14 cellular contexts compared by ENCODE assay signal in the genomic region with DNA sequence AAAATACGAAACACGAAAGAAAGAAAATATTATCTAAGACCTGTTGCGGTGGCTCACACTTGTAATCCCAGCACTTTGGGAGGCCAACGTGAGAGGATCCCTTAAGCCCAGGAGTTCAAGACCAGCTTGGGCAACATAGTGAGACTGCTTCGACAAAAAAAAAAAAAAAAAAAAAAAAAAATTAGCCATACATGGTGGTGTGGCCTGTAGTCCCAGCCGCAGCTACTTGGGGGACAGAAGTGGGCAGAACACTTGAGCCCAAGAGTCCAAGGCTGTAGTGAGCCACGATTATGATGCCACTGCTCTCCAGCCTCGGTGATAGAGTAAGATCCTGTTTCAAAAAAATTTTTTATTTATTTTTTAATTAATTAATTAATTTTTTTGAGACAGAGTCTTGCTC. TPM values are rescaled to one million over a fixed set of nuclear protein-coding genes. Genes with fewer than 3 reads are reported as not detected.
A peak's percentile ranks its signal among the peaks of the same experiment; 100 is the strongest.
DNase-seq lines count a peak whose midpoint lies in the region; ATAC-seq, FAIRE-seq and TF ChIP-seq lines count a peak whose summit lies in the region.
"Had no signal": no experiment of that assay in that cellular context is flagged by ENCODE, and none has a peak within 500 bp of the region (broad histone marks: within the 10 kb centered on the region; RNA-seq: fewer than 3 reads in every experiment).

No MANE protein-coding gene starts in this region.

- no peak overlapping the region for H3K18ac ChIP-seq in H1 (ENCODE audit: extremely low read depth, low read length)

- no peak overlapping the region for H4K91ac ChIP-seq in H1 (replicated peaks; ENCODE audit: insufficient read length, low read length)

- no peak overlapping the region for H2BK120ac ChIP-seq in H1 (replicated peaks; ENCODE audit: low read depth, low read length)

- no peak overlapping the region for H2BK15ac ChIP-seq in H1 (ENCODE audit: low read length)

- no peak overlapping the region for H3K4me3 Mint-ChIP-seq in CD4-positive, CD25-positive, alpha-beta regulatory T cell

- no peak overlapping the region for H3K27ac Mint-ChIP-seq in CD4-positive, CD25-positive, alpha-beta regulatory T cell

- peaks cover 16 to 38% (median 24%) of the 10 kb centered on the region in 4 donors for H3K4me1 Mint-ChIP-seq in CD4-positive, CD25-positive, alpha-beta regulatory T cell

- no peaks in the 10 kb centered on the region for H3K9me2 ChIP-seq in SU-DHL-6 (replicated peaks; ENCODE audit: insufficient read depth, low read length)

- H3K4me1 ChIP-seq in CD4-positive, CD25-positive, alpha-beta regulatory T cell (ENCODE audit: control insufficient read depth, insufficient read depth, low read length, poor library complexity, severe bottlenecking): peaks cover 27% of the 10 kb centered on the region
- peaks cover 0 to 18% (median 11%) of the 10 kb centered on the region in 4 experiments; a peak in 5 of 7 replicates for H3K4me1 ChIP-seq in H1 (replicated peaks in 1 of 4; ENCODE audit: control insufficient read depth in 3 of 4, insufficient read depth in 4 of 4, low read length in 3 of 4)

- H3K9ac ChIP-seq in SU-DHL-6 (ENCODE audit: low read length) (peak overlapping the region; percentile 34), H1 (replicated peaks in 1 of 4; ENCODE audit: extremely low read depth in 1 of 4, low read depth in 3 of 4, low read length in 3 of 4) (no peak overlapping the region)

- no peak for ATAC-seq in CD4-positive, CD25-positive, alpha-beta regulatory T cell (ENCODE audit: low read depth in 2 of 2)
- ATAC-seq in HG02870 (IDR thresholded peaks at IDR 0.05; ENCODE audit: unreplicated experiment): no peak
- ATAC-seq: heart right ventricle had no signal

- no peaks in the 10 kb centered on the region for H3K27me3 ChIP-seq in CD4-positive, CD25-positive, alpha-beta regulatory T cell (ENCODE audit: control insufficient read depth, insufficient read depth, low read length)
- H3K27me3 ChIP-seq in SU-DHL-6 (ENCODE audit: low read length) (no peaks in the 10 kb centered on the region), H1 (replicated peaks in 1 of 4; ENCODE audit: control insufficient read depth in 3 of 4, extremely low read depth in 1 of 4, insufficient read depth in 3 of 4, low read length in 3 of 4) (no peaks in the 10 kb centered on the region)
- H3K27me3 ChIP-seq: heart right ventricle, vagina had no signal

- H3K36me3 Mint-ChIP-seq in CD4-positive, CD25-positive, alpha-beta regulatory T cell: peaks cover 13% of the 10 kb centered on the region

- no peak for FAIRE-seq in H1 (lab: Jason Lieb, UNC)
- no peak for FAIRE-seq in RCC 7860 (lab: Jason Lieb, UNC)
- FAIRE-seq: colon had no signal

- no peaks in the 10 kb centered on the region for H3K9me3 ChIP-seq in CD4-positive, CD25-positive, alpha-beta regulatory T cell (ENCODE audit: control insufficient read depth in 2 of 2, low read length in 2 of 2)
- H3K9me3 ChIP-seq in SU-DHL-6 (ENCODE audit: insufficient read depth, low read length) (no peaks in the 10 kb centered on the region), H1 (ENCODE audit: insufficient read depth in 2 of 2, low read depth in 1 of 2, low read length in 1 of 2) (no peaks in the 10 kb centered on the region)
- H3K9me3 ChIP-seq: heart right ventricle, vagina had no signal

- H3K23me2 ChIP-seq in H1 (ENCODE audit: low read depth, low read length): peaks cover 19% of the 10 kb centered on the region

- POLR2A ChIA-PET in H1 (lab: Charles Lee; ENCODE audit: partially characterized antibody): interaction anchor here (1.2 to 13.2 kb wide), 7 partner anchors 11 to 196 kb away, joined by 3 to 454 read pairs (median 12); a partner anchor contains a TSS

- TF ChIP-seq RAD21 in H1 (IDR thresholded peaks at IDR 0.05 in 1 of 2, conservative IDR thresholded peaks at IDR 0.05 in 1 of 2; ENCODE audit: low read depth in 2 of 2, low read length in 2 of 2): no peak

- TF ChIP-seq CTCF in 22Rv1 (IDR thresholded peaks at IDR 0.05) (no peak), SU-DHL-6 (IDR thresholded peaks at IDR 0.05; ENCODE audit: insufficient read depth, low read length, poor library complexity, severe bottlenecking) (no peak), H1 (IDR thresholded peaks at IDR 0.05; ENCODE audit: control extremely low read depth in 1 of 3, insufficient read depth in 1 of 3, low read depth in 1 of 3, low read length in 3 of 3) (no peak)

- H3K79me2 ChIP-seq in SU-DHL-6 (ENCODE audit: insufficient read depth, low read length) (peaks cover 18% of the 10 kb centered on the region), H1 (ENCODE audit: control insufficient read depth in 1 of 2, insufficient read depth in 2 of 2, low read length in 2 of 2) (peaks cover 0 to 36% of the 10 kb centered on the region in 2 experiments; a peak in 3 of 4 replicates)

- H3K27me3 Mint-ChIP-seq in CD4-positive, CD25-positive, alpha-beta regulatory T cell: peaks cover 9% of the 10 kb centered on the region

- TF ChIP-seq POLR2A in H1 (IDR thresholded peaks at IDR 0.05; ENCODE audit: control extremely low read depth in 1 of 2, low read depth in 2 of 2, low read length in 2 of 2): no peak

- H3K14ac ChIP-seq in H1 (ENCODE audit: insufficient read length): no peak overlapping the region

- peaks cover 21% of the 10 kb centered on the region for H3F3A ChIP-seq in SU-DHL-6 (ENCODE audit: insufficient read depth)

- no peak for DNase-seq in CD4-positive, CD25-positive, alpha-beta regulatory T cell
- DNase-seq in H1 (ENCODE audit: low read depth in 1 of 2, low spot score in 2 of 2): no peak
- DNase-seq in RCC 7860 (ENCODE audit: low spot score): no peak
- no peak for DNase-seq in DMS153 (lab: John Stamatoyannopoulos, UW)
- no peak for DNase-seq in globus pallidus (ENCODE audit: low spot score)
- DNase-seq: EL, heart right ventricle, MV-4-11, retina had no signal

- H2BK5ac ChIP-seq in H1 (ENCODE audit: low read depth, low read length): no peak overlapping the region

- no peak overlapping the region for H4K5ac ChIP-seq in H1 (ENCODE audit: insufficient read length, low read depth, low read length)

- H2BK20ac ChIP-seq in H1 (ENCODE audit: low read length): no peak overlapping the region

- no peak overlapping the region for H3K23ac ChIP-seq in H1 (ENCODE audit: insufficient read length)

- H3K27ac ChIP-seq in 22Rv1 (peak overlapping the region; percentile 92), SU-DHL-6 (ENCODE audit: low read depth, low read length) (peak overlapping the region; percentile 63), H1 (ENCODE audit: low read depth, low read length) (no peak overlapping the region)
- H3K27ac ChIP-seq in CD4-positive, CD25-positive, alpha-beta regulatory T cell (ENCODE audit: insufficient read depth, low read length, poor library complexity, severe bottlenecking): peak overlapping the region; percentile 65

- no peak overlapping the region for H3K4ac ChIP-seq in H1 (replicated peaks; ENCODE audit: insufficient read length, low read depth, low read length)

- no peak overlapping the region for H2AK5ac ChIP-seq in H1 (ENCODE audit: low read depth, low read length)

- H3K36me3 ChIP-seq in CD4-positive, CD25-positive, alpha-beta regulatory T cell (ENCODE audit: control insufficient read depth, insufficient read depth, low read length): peaks cover 10% of the 10 kb centered on the region
- H3K36me3 ChIP-seq in SU-DHL-6 (ENCODE audit: low read length) (peaks cover 13% of the 10 kb centered on the region), H1 (ENCODE audit: control insufficient read depth in 2 of 4, insufficient read depth in 4 of 4, low read length in 3 of 4) (peaks cover 6 to 32% (median 19%) of the 10 kb centered on the region in 4 experiments)

- H3K9me3 Mint-ChIP-seq in CD4-positive, CD25-positive, alpha-beta regulatory T cell: peaks cover 0 to 2% (median 0%) of the 10 kb centered on the region in 7 donors

- WGBS in H1 (ENCODE audit: extremely low coverage in 1 of 2, insufficient coverage in 1 of 2, insufficient read length in 1 of 2, insufficient replicate concordance in 2 of 2, low coverage in 1 of 2, low lambda C conversion rate in 2 of 2, missing lambda C conversion rate in 1 of 2), 2 experiments: 97% methylated on average over 7 of the region's 8 CpGs; no CpG with 5 or more reads in 1 of the 2 experiments

- H3K79me1 ChIP-seq in H1 (ENCODE audit: low read depth, low read length): 0 out of 2 replicates have a peak, but pooled peaks cover 3% of the 10 kb centered on the region

- no peak for TF ChIP-seq EP300 in H1 (IDR thresholded peaks at IDR 0.05; ENCODE audit: borderline replicate concordance in 1 of 2, low read depth in 2 of 2, low read length in 2 of 2)

- 0 out of 2 replicates have a peak overlapping the region, but pooled peaks have one; percentile 42 for H2BK12ac ChIP-seq in H1 (ENCODE audit: low read depth, low read length)

- no peak overlapping the region for H3K56ac ChIP-seq in H1 (replicated peaks; ENCODE audit: insufficient read length, low read depth, low read length)

- peak overlapping the region; percentile 89 for H2AFZ ChIP-seq in SU-DHL-6 (ENCODE audit: low read depth, low read length, severe bottlenecking)
- H2AFZ ChIP-seq in H1 (ENCODE audit: low read length): no peak overlapping the region

- H4K20me1 ChIP-seq in SU-DHL-6 (ENCODE audit: low read depth, low read length) (peaks cover 6% of the 10 kb centered on the region), H1 (replicated peaks in 1 of 2; ENCODE audit: control insufficient read depth in 1 of 2, insufficient read depth in 2 of 2, low read length in 2 of 2) (peaks cover 0 to 7% of the 10 kb centered on the region in 2 experiments)

- CTCF ChIA-PET in H1 (lab: Charles Lee; ENCODE audit: partially characterized antibody): interaction anchor here (0.6 to 3.9 kb wide), 21 partner anchors 8 to 370 kb away, joined by 3 to 31 read pairs (median 4); a partner anchor contains a TSS

- H4K8ac ChIP-seq in H1 (ENCODE audit: extremely low read depth, insufficient read depth, low read length): no peak overlapping the region

- no peak overlapping the region for H3K4me3 ChIP-seq in CD4-positive, CD25-positive, alpha-beta regulatory T cell (ENCODE audit: low read depth, low read length)
- no peak overlapping the region for H3K4me3 ChIP-seq in SU-DHL-6 (ENCODE audit: insufficient read depth, low read length, poor library complexity, severe bottlenecking)
- H3K4me3 ChIP-seq in H1 (ENCODE audit: extremely low read depth in 1 of 4, insufficient read depth in 2 of 4, low read depth in 3 of 4, low read length in 4 of 4): no peak overlapping the region
- H3K4me3 ChIP-seq: vagina had no signal

- H3K4me2 ChIP-seq in SU-DHL-6 (ENCODE audit: low read depth, low read length, poor library complexity, severe bottlenecking): peak overlapping the region; percentile 67
- H3K4me2 ChIP-seq in H1 (ENCODE audit: insufficient read depth in 1 of 2, low read depth in 2 of 2, low read length in 2 of 2): no peak overlapping the region

RNA-seq across cellular contexts. Expression of a gene that starts 1.5 kb away (rescaled TPM):
- total RNA-seq in CD4-positive, CD25-positive, alpha-beta regulatory T cell: 0.57 TPM
- not detected for polyA plus RNA-seq in CD4-positive, CD25-positive, alpha-beta regulatory T cell
- total RNA-seq in H1 (2021; fragmentation: NEBNext Ultra II Directional; extraction: Animal tissue kit (Norgen Biotek cat#: 25700)): 157 TPM in 2 replicates
- 65.7 and 70.5 TPM in 2 replicates for polyA plus RNA-seq in H1 (2011; rRNA removed)
- 138 TPM for polyA plus RNA-seq in H1 (2011; cell fraction: cytosol; rRNA removed)
- polyA plus RNA-seq in H1 (2011; cell fraction: nucleus; rRNA removed): 35.3 TPM
- 307 to 384 TPM (median 313 TPM) in 4 replicates for polyA plus RNA-seq in H1 (2012, experiment 1 of 2)
- polyA plus RNA-seq in H1 (2012, experiment 2 of 2): 65.2 TPM
- polyA plus RNA-seq in H1 (2013, experiment 1 of 2): 337 TPM
- polyA plus RNA-seq in H1 (2013, experiment 2 of 2): 337 TPM
- 38.0 and 54.5 TPM in 2 replicates for polyA minus RNA-seq in H1 (2011; rRNA and poly(A)+ RNA removed)
- 34.3 TPM for polyA minus RNA-seq in H1 (2011; cell fraction: cytosol; rRNA and poly(A)+ RNA removed)
- 27.7 TPM for polyA minus RNA-seq in H1 (2011; cell fraction: nucleus; rRNA and poly(A)+ RNA removed)

RNA-seq across cellular contexts. Expression of a gene that starts 2.9 kb away (rescaled TPM):
- total RNA-seq in CD4-positive, CD25-positive, alpha-beta regulatory T cell: 4,265 TPM
- polyA plus RNA-seq in CD4-positive, CD25-positive, alpha-beta regulatory T cell: over 10,000 TPM; 16,500 to 24,850 (median 17,978) TPM
- 1,810 and 1,941 TPM in 2 replicates for total RNA-seq in H1 (2021; fragmentation: NEBNext Ultra II Directional; extraction: Animal tissue kit (Norgen Biotek cat#: 25700))
- polyA plus RNA-seq in H1 (2011; rRNA removed): 2,224 and 3,155 TPM in 2 replicates
- 4,692 TPM for polyA plus RNA-seq in H1 (2011; cell fraction: cytosol; rRNA removed)
- polyA plus RNA-seq in H1 (2011; cell fraction: nucleus; rRNA removed): 5,167 TPM
- 4,703 to 8,550 TPM (median 6,191 TPM) in 4 replicates for polyA plus RNA-seq in H1 (2012, experiment 1 of 2)
- polyA plus RNA-seq in H1 (2012, experiment 2 of 2): 13,487 TPM
- polyA plus RNA-seq in H1 (2013, experiment 1 of 2): 16,276 TPM
- polyA plus RNA-seq in H1 (2013, experiment 2 of 2): 16,165 TPM
- polyA minus RNA-seq in H1 (2011; rRNA and poly(A)+ RNA removed): 1,258 and 1,455 TPM in 2 replicates
- 747 TPM for polyA minus RNA-seq in H1 (2011; cell fraction: cytosol; rRNA and poly(A)+ RNA removed)
- polyA minus RNA-seq in H1 (2011; cell fraction: nucleus; rRNA and poly(A)+ RNA removed): 1,846 TPM

RNA-seq across cellular contexts. Expression of a gene that starts 10.1 kb away (rescaled TPM):
- total RNA-seq in CD4-positive, CD25-positive, alpha-beta regulatory T cell: 93.8 TPM
- 100 to 1,000 TPM; 334 to 378 (median 356) TPM for polyA plus RNA-seq in CD4-positive, CD25-positive, alpha-beta regulatory T cell
- 91.1 and 93.0 TPM in 2 replicates for total RNA-seq in H1 (2021; fragmentation: NEBNext Ultra II Directional; extraction: Animal tissue kit (Norgen Biotek cat#: 25700))
- polyA plus RNA-seq in H1 (2011; rRNA removed): 122 and 136 TPM in 2 replicates
- polyA plus RNA-seq in H1 (2011; cell fraction: cytosol; rRNA removed): 124 TPM
- 125 TPM for polyA plus RNA-seq in H1 (2011; cell fraction: nucleus; rRNA removed)
- polyA plus RNA-seq in H1 (2012, experiment 1 of 2): 74.0 to 99.6 TPM (median 80.6 TPM) in 4 replicates
- 119 TPM for polyA plus RNA-seq in H1 (2012, experiment 2 of 2)
- polyA plus RNA-seq in H1 (2013, experiment 1 of 2): 101 TPM
- 115 TPM for polyA plus RNA-seq in H1 (2013, experiment 2 of 2)
- polyA minus RNA-seq in H1 (2011; rRNA and poly(A)+ RNA removed): 26.2 and 32.2 TPM in 2 replicates
- polyA minus RNA-seq in H1 (2011; cell fraction: cytosol; rRNA and poly(A)+ RNA removed): 30.1 TPM
- polyA minus RNA-seq in H1 (2011; cell fraction: nucleus; rRNA and poly(A)+ RNA removed): 22.4 TPM

RNA-seq across cellular contexts. Expression of a gene that starts 19.9 kb away (rescaled TPM):
- total RNA-seq in CD4-positive, CD25-positive, alpha-beta regulatory T cell: 2.5 TPM
- polyA plus RNA-seq in CD4-positive, CD25-positive, alpha-beta regulatory T cell: 1 to 10 TPM in 3 of 4 donors, under 1 TPM in 1; 0.90 to 5.4 (median 3.3) TPM
- 34.4 and 37.2 TPM in 2 replicates for total RNA-seq in H1 (2021; fragmentation: NEBNext Ultra II Directional; extraction: Animal tissue kit (Norgen Biotek cat#: 25700))
- 50.2 and 54.0 TPM in 2 replicates for polyA plus RNA-seq in H1 (2011; rRNA removed)
- polyA plus RNA-seq in H1 (2011; cell fraction: cytosol; rRNA removed): 57.3 TPM
- 103 TPM for polyA plus RNA-seq in H1 (2011; cell fraction: nucleus; rRNA removed)
- polyA plus RNA-seq in H1 (2012, experiment 1 of 2): 41.0 to 47.4 TPM (median 45.7 TPM) in 4 replicates
- polyA plus RNA-seq in H1 (2012, experiment 2 of 2): 52.5 TPM
- polyA plus RNA-seq in H1 (2013, experiment 1 of 2): 35.5 TPM
- polyA plus RNA-seq in H1 (2013, experiment 2 of 2): 33.0 TPM
- 69.0 and 69.5 TPM in 2 replicates for polyA minus RNA-seq in H1 (2011; rRNA and poly(A)+ RNA removed)
- 24.7 TPM for polyA minus RNA-seq in H1 (2011; cell fraction: cytosol; rRNA and poly(A)+ RNA removed)
- polyA minus RNA-seq in H1 (2011; cell fraction: nucleus; rRNA and poly(A)+ RNA removed): 36.2 TPM

RNA-seq across cellular contexts. Expression of a gene that starts 24.3 kb away (rescaled TPM):
- 15.8 TPM for total RNA-seq in CD4-positive, CD25-positive, alpha-beta regulatory T cell
- 10 to 100 TPM; 30.4 to 42.1 (median 35.8) TPM for polyA plus RNA-seq in CD4-positive, CD25-positive, alpha-beta regulatory T cell
- total RNA-seq in H1 (2021; fragmentation: NEBNext Ultra II Directional; extraction: Animal tissue kit (Norgen Biotek cat#: 25700)): 238 and 244 TPM in 2 replicates
- 318 and 337 TPM in 2 replicates for polyA plus RNA-seq in H1 (2011; rRNA removed)
- polyA plus RNA-seq in H1 (2011; cell fraction: cytosol; rRNA removed): 249 TPM
- 206 TPM for polyA plus RNA-seq in H1 (2011; cell fraction: nucleus; rRNA removed)
- 250 to 308 TPM (median 302 TPM) in 4 replicates for polyA plus RNA-seq in H1 (2012, experiment 1 of 2)
- polyA plus RNA-seq in H1 (2012, experiment 2 of 2): 383 TPM
- 302 TPM for polyA plus RNA-seq in H1 (2013, experiment 1 of 2)
- 352 TPM for polyA plus RNA-seq in H1 (2013, experiment 2 of 2)
- 189 and 240 TPM in 2 replicates for polyA minus RNA-seq in H1 (2011; rRNA and poly(A)+ RNA removed)
- polyA minus RNA-seq in H1 (2011; cell fraction: cytosol; rRNA and poly(A)+ RNA removed): 126 TPM
- 94.0 TPM for polyA minus RNA-seq in H1 (2011; cell fraction: nucleus; rRNA and poly(A)+ RNA removed)

Comparison
In these comparisons a context has a peak if more than half of its experiments do, and no peak if none do; other contexts are left out.
1. RNA of a gene that starts 1.5 kb away (total RNA-seq): 157 TPM in H1; 0.57 TPM in CD4-positive, CD25-positive, alpha-beta regulatory T cell (single experiment); every median in the first group is over 100 times any median in the second.